35 cellular contexts compared by ENCODE assay signal in the genomic region with DNA sequence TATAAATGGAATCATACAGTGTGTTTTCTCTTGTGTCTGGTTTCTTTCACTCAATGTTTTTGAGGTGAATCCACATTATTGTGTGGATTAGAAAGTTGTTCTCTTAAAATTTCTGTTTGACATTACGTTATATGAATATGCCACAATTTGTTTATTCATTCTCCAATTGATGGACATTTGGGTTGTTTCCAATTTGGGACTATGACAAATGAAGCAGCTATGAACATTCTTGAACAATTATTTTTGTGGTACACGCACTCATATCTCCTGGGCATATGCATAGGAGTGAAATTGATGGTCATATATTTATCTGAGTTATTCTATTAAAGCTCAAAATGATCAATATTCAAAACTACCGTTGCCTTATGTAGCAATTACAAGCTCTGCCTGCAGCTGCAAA. TPM values are rescaled to one million over a fixed set of nuclear protein-coding genes. Genes with fewer than 3 reads are reported as not detected.
"Had no signal": no experiment of that assay in that cellular context is flagged by ENCODE, and none has a peak within 500 bp of the region (broad histone marks: within the 10 kb centered on the region; RNA-seq: fewer than 3 reads in every experiment).

No MANE protein-coding gene starts in this region.

- FAIRE-seq: astrocyte, bronchial epithelial cell had no signal

- H3K27me3 ChIP-seq: adrenal gland, ascending aorta, body of pancreas, brain microvascular endothelial cell, breast epithelium had no signal

- H3K27ac ChIP-seq: adrenal gland, ascending aorta, body of pancreas, brain microvascular endothelial cell, breast epithelium, cardiac muscle cell had no signal

- H3K9me3 ChIP-seq: adrenal gland, ascending aorta, body of pancreas, breast epithelium had no signal

- H3K36me3 ChIP-seq: adrenal gland, ascending aorta, brain microvascular endothelial cell, breast epithelium, cardiac muscle cell had no signal

- ATAC-seq: activated naive CD4-positive, alpha-beta T cell treated with anti-CD3 and anti-CD28 coated beads, Interleukin-2, amount 50 U/mL, for 72 hours; activated naive CD8-positive, alpha-beta T cell treated with anti-CD3 and anti-CD28 coated beads, Interleukin-2, amount 50 U/mL, for 24 hours; activated T-cell treated with anti-CD3 and anti-CD28 coated beads, Interleukin-2, amount 50 U/mL, for 4 hours; activated T-cell treated with anti-CD3 and anti-CD28 coated beads, Interleukin-2, amount 50 U/mL, for 72 hours; activated T-helper 17 cell treated with anti-CD3 and anti-CD28 coated beads, Interleukin-2, amount 50 U/mL, for 72 hours; body of pancreas had no signal

- DNase-seq: activated effector memory CD4-positive, alpha-beta T cell treated with anti-CD3 and anti-CD28 coated beads, Interleukin-2, amount 50 U/mL, for 16 hours; activated effector memory CD4-positive, alpha-beta T cell treated with Interleukin-2 at 50 U/mL for 16 hours; activated gamma-delta T cell; activated gamma-delta T cell treated with Interleukin-2 at 50 U/mL for 16 hours; activated naive CD4-positive, alpha-beta T cell; activated naive CD4-positive, alpha-beta T cell treated with anti-CD3 and anti-CD28 coated beads for 36 hours; activated naive CD4-positive, alpha-beta T cell treated with anti-CD3 and anti-CD28 coated beads, Interleukin-2, amount 10 ng/mL, durations not matched to agents 7 days and 5 days; activated naive CD4-positive, alpha-beta T cell treated with anti-CD3 and anti-CD28 coated beads, Interleukin-2, amount 50 U/mL, for 16 hours; activated naive CD4-positive, alpha-beta T cell treated with Interleukin-2 at 50 U/mL for 16 hours; activated naive CD8-positive, alpha-beta T cell treated with anti-CD3 and anti-CD28 coated beads for 36 hours; activated naive CD8-positive, alpha-beta T cell treated with anti-CD3 and anti-CD28 coated beads, Interleukin-2, amount 10 ng/mL, durations not matched to agents 7 days and 5 days; activated naive CD8-positive, alpha-beta T cell treated with anti-CD3 and anti-CD28 coated beads, Interleukin-2, amount 50 U/mL, for 24 hours; activated T-cell treated with anti-CD3 and anti-CD28 coated beads, Interleukin-2, amount 50 U/mL, for 24 hours; activated T-cell treated with anti-CD3 and anti-CD28 coated beads, Interleukin-2, amount 50 U/mL, for 4 hours; activated T-cell treated with anti-CD3 and anti-CD28 coated beads, Interleukin-2, amount 50 U/mL, for 48 hours; activated T-cell treated with anti-CD3 and anti-CD28 coated beads, Interleukin-2, amount 50 U/mL, for 72 hours; adrenal gland; amniotic stem cell; amygdala; anterior cingulate cortex; aorta; body of pancreas; brain microvascular endothelial cell; caudate nucleus; central memory CD4-positive, alpha-beta T cell; cerebellar nuclear complex had no signal

- H3K4me3 ChIP-seq: adrenal gland, ascending aorta, body of pancreas, breast epithelium, cardiac muscle cell had no signal

RNA-seq across cellular contexts. Expression of gene THRB, which starts 5.3 kb away (rescaled TPM):
- total RNA-seq: activated naive CD4-positive, alpha-beta T cell treated with anti-CD3 and anti-CD28 coated beads for 36 hours; activated naive CD4-positive, alpha-beta T cell treated with anti-CD3 and anti-CD28 coated beads, Interleukin-2, amount 50 U/mL, for 72 hours; activated naive CD8-positive, alpha-beta T cell treated with anti-CD3 and anti-CD28 coated beads for 36 hours; activated naive CD8-positive, alpha-beta T cell treated with anti-CD3 and anti-CD28 coated beads, Interleukin-2, amount 10 ng/mL, durations not matched to agents 7 days and 5 days; activated T-cell treated with anti-CD3 and anti-CD28 coated beads, Interleukin-2, amount 50 U/mL, for 4 hours; activated T-cell treated with anti-CD3 and anti-CD28 coated beads, Interleukin-2, amount 50 U/mL, for 72 hours; activated T-helper 1 cell treated with anti-CD3 and anti-CD28 coated beads, Interleukin-12 subunit alpha, Interleukin-12 subunit beta, Interleukin-2, Interleukin-4 antibody, amounts not matched to agents 30 ng/mL and 10 ng/mL and 1 ng/mL, durations not matched to agents 14 hours and 24 hours and 36 hours; activated T-helper 17 cell treated with anti-CD3 and anti-CD28 coated beads, Interleukin-2, amount 50 U/mL, for 72 hours; activated T-helper 2 cell treated with anti-CD3 and anti-CD28 coated beads, Interferon-gamma antibody, Interleukin-2, Interleukin-4, amounts not matched to agents 10 μg/mL and 5 μg/mL and 100 μg/mL, durations not matched to agents 14 hours and 24 hours and 36 hours had no signal
